In the genomic region with DNA sequence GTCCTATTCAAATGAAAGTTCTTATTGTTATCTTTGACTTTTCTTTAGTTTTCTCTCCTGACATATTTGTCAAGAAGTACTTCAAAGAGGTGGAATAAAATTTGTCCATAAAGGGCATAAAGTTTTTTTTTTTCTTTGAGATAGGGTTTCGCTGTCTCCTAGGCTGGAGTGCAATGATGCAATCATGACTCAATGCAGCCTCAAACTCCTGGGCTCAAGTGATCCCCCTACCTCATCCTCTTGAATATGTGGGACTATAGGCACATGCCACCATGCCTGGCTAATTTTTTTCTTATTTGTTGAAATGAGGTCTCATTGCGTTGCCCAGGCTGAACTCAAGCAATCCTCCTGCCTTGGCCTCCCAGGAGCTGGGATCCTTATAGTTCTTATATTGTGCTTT, we compare ENCODE assay signal across 20 cellular contexts. TPM values are rescaled to one million over a fixed set of nuclear protein-coding genes. Genes with fewer than 3 reads are reported as not detected.
DNase-seq lines count a peak whose midpoint lies in the region; ATAC-seq, FAIRE-seq and TF ChIP-seq lines count a peak whose summit lies in the region.
"Had no signal": no experiment of that assay in that cellular context is flagged by ENCODE, and none has a peak within 500 bp of the region (broad histone marks: within the 10 kb centered on the region; RNA-seq: fewer than 3 reads in every experiment).

No MANE protein-coding gene starts in this region.

- no peaks in the 10 kb centered on the region for H3K27me3 Mint-ChIP-seq in CD8-positive, alpha-beta T cell (ENCODE audit: low read depth)
- H3K27me3 Mint-ChIP-seq in astrocyte (ENCODE audit: low read depth, unreplicated experiment) (no peaks in the 10 kb centered on the region), Calu3 (ENCODE audit: unreplicated experiment) (no peaks in the 10 kb centered on the region)
- H3K27me3 Mint-ChIP-seq: activated naive CD4-positive, alpha-beta T cell treated with anti-CD3 and anti-CD28 coated beads, Interleukin-2, amount 10 ng/mL, durations not matched to agents 7 days and 5 days had no signal

- peaks cover 35% of the 10 kb centered on the region for H3K36me3 ChIP-seq in CD8-positive, alpha-beta T cell (ENCODE audit: insufficient read depth, low read length)
- peaks cover 17 to 49% of the 10 kb centered on the region in 2 experiments for H3K36me3 ChIP-seq in HCT116 (ENCODE audit: control insufficient read depth in 1 of 2, insufficient read depth in 2 of 2, low read length in 2 of 2)
- peaks cover 57% of the 10 kb centered on the region for H3K36me3 ChIP-seq in astrocyte (ENCODE audit: insufficient read depth, low read length)

- DNase-seq in CD8-positive, alpha-beta T cell, result no peak
- no peak for DNase-seq in HCT116 (ENCODE audit: low read depth, low spot score)
- DNase-seq in astrocyte (ENCODE audit: low read depth), result peak; percentile 62
- peak; percentile 58 for DNase-seq in fibroblast of villous mesenchyme (ENCODE audit: low read depth)
- no peak for DNase-seq in Calu3
- DNase-seq: activated naive CD4-positive, alpha-beta T cell treated with anti-CD3 and anti-CD28 coated beads, Interleukin-2, amount 10 ng/mL, durations not matched to agents 7 days and 5 days; C1 segment of cervical spinal cord; cerebellar nuclear complex; hypothalamus; left ventricle myocardium inferior; NCI-H1092; nephron progenitor cell; stimulated activated CD4-positive, alpha-beta T cell treated with anti-CD3 and anti-CD28 coated beads, Interleukin-1b, Interleukin-23, amount 100 ng/mL, for 48 hours had no signal

- BruUV-seq in HCT116 (replicated peaks; lab: Mats Ljungman, UMichigan), result no TSS peak
- no TSS peak for BruUV-seq in Calu3 (replicated peaks; lab: Mats Ljungman, UMichigan)

- intact Hi-C loops in CD8-positive, alpha-beta T cell (cut with DNase I, micrococcal nuclease), result no loop called here
- intact Hi-C loops in HCT116 (cut with micrococcal nuclease) (no loop called here), Calu3 (cut with micrococcal nuclease; ENCODE audit: unreplicated experiment) (no loop called here)

- no peak for FAIRE-seq in astrocyte (lab: Jason Lieb, UNC)
- FAIRE-seq: GM12878, HTR-8/SVneo had no signal

- TF ChIP-seq RAD21 in HCT116 (IDR thresholded peaks at IDR 0.05; ENCODE audit: low read depth), result no peak

- TF ChIP-seq CTCF in CD8-positive, alpha-beta T cell (IDR thresholded peaks at IDR 0.05), result no peak
- TF ChIP-seq CTCF in HCT116 (IDR thresholded peaks at IDR 0.05 in 2 of 3, conservative IDR thresholded peaks at IDR 0.05 in 1 of 3; ENCODE audit: borderline replicate concordance in 1 of 3, insufficient read depth in 1 of 3, low read depth in 2 of 3, low read length in 2 of 3) (no peak), astrocyte (IDR thresholded peaks at IDR 0.05; ENCODE audit: insufficient read depth, low read depth, low read length) (no peak), fibroblast of villous mesenchyme (IDR thresholded peaks at IDR 0.05; ENCODE audit: insufficient read depth, low read depth, low read length) (no peak), Calu3 (IDR thresholded peaks at IDR 0.05; ENCODE audit: unreplicated experiment) (no peak)

- TF ChIP-seq POLR2A in HCT116 (IDR thresholded peaks at IDR 0.05; ENCODE audit: borderline replicate concordance, extremely low read depth, insufficient read depth, insufficient read length), result no peak

- no peak overlapping the region for H3K27ac ChIP-seq in CD8-positive, alpha-beta T cell (ENCODE audit: low read depth, low read length)
- H3K27ac ChIP-seq in HCT116 (ENCODE audit: low read depth, low read length), result no peak overlapping the region
- H3K27ac ChIP-seq in astrocyte (ENCODE audit: low read depth, low read length), result peak overlapping the region; percentile 15
- H3K27ac ChIP-seq: left ventricle myocardium inferior, SJCRH30, tibial nerve had no signal

- RAD21 ChIA-PET in HCT116 (lab: Charles Lee; ENCODE audit: low non-redundant PET in 1 of 2, low total read pairs in 2 of 2, uncharacterized antibody in 2 of 2, unreplicated experiment in 2 of 2), result no interaction called here

- H3K4me1 Mint-ChIP-seq in CD8-positive, alpha-beta T cell (ENCODE audit: low read depth), result peaks cover 51% of the 10 kb centered on the region
- peaks cover 16% of the 10 kb centered on the region for H3K4me1 Mint-ChIP-seq in astrocyte (ENCODE audit: low read depth, unreplicated experiment)
- no peaks in the 10 kb centered on the region for H3K4me1 Mint-ChIP-seq in Calu3 (ENCODE audit: low read depth, unreplicated experiment)
- H3K4me1 Mint-ChIP-seq: nephron progenitor cell had no signal

- no peaks in the 10 kb centered on the region for H3K9me2 ChIP-seq in HCT116 (ENCODE audit: insufficient read depth)

- H3K9me3 ChIP-seq in CD8-positive, alpha-beta T cell (ENCODE audit: low read length), result no peaks in the 10 kb centered on the region
- H3K9me3 ChIP-seq in HCT116 (ENCODE audit: control insufficient read depth in 1 of 2, insufficient read depth in 1 of 2, low read depth in 1 of 2, low read length in 2 of 2) (no peaks in the 10 kb centered on the region), astrocyte (ENCODE audit: insufficient read depth, low read depth, low read length) (no peaks in the 10 kb centered on the region)
- H3K9me3 ChIP-seq: left ventricle myocardium inferior, SJCRH30, tibial nerve had no signal

- POLR2A ChIA-PET in CD8-positive, alpha-beta T cell (lab: Charles Lee), result interaction anchor here (1.8 to 2.7 kb wide), 2 partner anchors 11 to 81 kb away, joined by 7 to 18 read pairs; a partner anchor contains a TSS
- POLR2A ChIA-PET in HCT116 (lab: Charles Lee), result interaction anchor here (3.0 kb wide), 1 partner anchor 12 kb away, joined by 14 read pairs; a partner anchor contains a TSS

- CTCF ChIA-PET in CD8-positive, alpha-beta T cell (lab: Charles Lee), result interaction anchor here (1.1 kb wide), 1 partner anchor 12 kb away, joined by 3 read pairs; a partner anchor contains a TSS
- CTCF ChIA-PET in HCT116 (lab: Charles Lee), result no interaction called here
- CTCF ChIA-PET in Calu3 (lab: Charles Lee), result no interaction called here

- H3K4me3 Mint-ChIP-seq in CD8-positive, alpha-beta T cell, result no peak overlapping the region
- H3K4me3 Mint-ChIP-seq in astrocyte (ENCODE audit: unreplicated experiment), result peak overlapping the region; percentile 50
- H3K4me3 Mint-ChIP-seq in Calu3 (ENCODE audit: low read depth, unreplicated experiment), result no peak overlapping the region
- H3K4me3 Mint-ChIP-seq: activated naive CD4-positive, alpha-beta T cell treated with anti-CD3 and anti-CD28 coated beads, Interleukin-2, amount 10 ng/mL, durations not matched to agents 7 days and 5 days; nephron progenitor cell had no signal

- peaks cover 4% of the 10 kb centered on the region for H3K4me1 ChIP-seq in CD8-positive, alpha-beta T cell (ENCODE audit: insufficient read depth, low read length)
- H3K4me1 ChIP-seq in HCT116 (ENCODE audit: control insufficient read depth in 1 of 2, insufficient read depth in 2 of 2, low read length in 2 of 2) (no peaks in the 10 kb centered on the region), astrocyte (ENCODE audit: insufficient read depth, low read length) (peaks cover 2% of the 10 kb centered on the region)
- H3K4me1 ChIP-seq: SJCRH30 had no signal

- no peaks in the 10 kb centered on the region for H3K9me3 Mint-ChIP-seq in CD8-positive, alpha-beta T cell
- H3K9me3 Mint-ChIP-seq in astrocyte (ENCODE audit: unreplicated experiment) (no peaks in the 10 kb centered on the region), Calu3 (ENCODE audit: low read depth, unreplicated experiment) (no peaks in the 10 kb centered on the region)
- H3K9me3 Mint-ChIP-seq: activated naive CD4-positive, alpha-beta T cell treated with anti-CD3 and anti-CD28 coated beads, Interleukin-2, amount 10 ng/mL, durations not matched to agents 7 days and 5 days; nephron progenitor cell had no signal

- H3K9ac ChIP-seq in HCT116 (ENCODE audit: low read length) (no peak overlapping the region), astrocyte (ENCODE audit: low read length) (no peak overlapping the region)

- no peaks in the 10 kb centered on the region for H3K27me3 ChIP-seq in CD8-positive, alpha-beta T cell (ENCODE audit: insufficient read depth, low read length)
- H3K27me3 ChIP-seq in HCT116 (ENCODE audit: insufficient read depth, low read length) (no peaks in the 10 kb centered on the region), astrocyte (ENCODE audit: insufficient read depth, low read length) (no peaks in the 10 kb centered on the region)
- H3K27me3 ChIP-seq: SJCRH30, tibial nerve had no signal

- no peak for ATAC-seq in CD8-positive, alpha-beta T cell
- ATAC-seq in HCT116, result no peak
- ATAC-seq in HG02885 (IDR thresholded peaks at IDR 0.05; ENCODE audit: poor library complexity, unreplicated experiment), result no peak
- ATAC-seq in HG03378 (IDR thresholded peaks at IDR 0.05; ENCODE audit: unreplicated experiment), result no peak
- no peak for ATAC-seq in HG03097 (IDR thresholded peaks at IDR 0.05; ENCODE audit: low FRiP score, unreplicated experiment)
- ATAC-seq: GM12878 had no signal

- H3K4me3 ChIP-seq in CD8-positive, alpha-beta T cell (ENCODE audit: low read depth, low read length), result no peak overlapping the region
- no peak overlapping the region for H3K4me3 ChIP-seq in HCT116 (replicated peaks in 1 of 2; ENCODE audit: low read depth in 1 of 2, low read length in 2 of 2)
- H3K4me3 ChIP-seq in astrocyte (ENCODE audit: insufficient read depth, low read depth, low read length), result no peak overlapping the region
- H3K4me3 ChIP-seq in fibroblast of villous mesenchyme (ENCODE audit: low read depth, low read length), result no peak overlapping the region
- H3K4me3 ChIP-seq: GM12878, left ventricle myocardium inferior, SJCRH30, tibial nerve had no signal

- peaks cover 81% of the 10 kb centered on the region for H3K36me3 Mint-ChIP-seq in CD8-positive, alpha-beta T cell
- H3K36me3 Mint-ChIP-seq in astrocyte (ENCODE audit: low read depth, unreplicated experiment), result peaks cover 35% of the 10 kb centered on the region
- H3K36me3 Mint-ChIP-seq in Calu3 (ENCODE audit: insufficient read depth, unreplicated experiment), result peaks cover 29% of the 10 kb centered on the region

- H4K20me1 ChIP-seq in HCT116 (ENCODE audit: insufficient read depth), result no peaks in the 10 kb centered on the region
- H4K20me1 ChIP-seq in astrocyte (ENCODE audit: insufficient read depth, low read length), result peaks cover 48% of the 10 kb centered on the region

- H3K4me2 ChIP-seq in HCT116 (ENCODE audit: low read length), result no peak overlapping the region
- H3K4me2 ChIP-seq in astrocyte (ENCODE audit: low read length), result no peak overlapping the region

- H3K79me2 ChIP-seq in HCT116 (ENCODE audit: insufficient read depth, low read length) (peaks cover 96% of the 10 kb centered on the region), astrocyte (ENCODE audit: insufficient read depth, low read length) (peaks cover 91% of the 10 kb centered on the region)

- H2AFZ ChIP-seq in HCT116 (ENCODE audit: low read depth, low read length, poor library complexity, severe bottlenecking) (no peak overlapping the region), astrocyte (ENCODE audit: low read depth, low read length) (no peak overlapping the region)

- peak overlapping the region; percentile 63 for H3K27ac Mint-ChIP-seq in CD8-positive, alpha-beta T cell
- H3K27ac Mint-ChIP-seq in astrocyte (ENCODE audit: unreplicated experiment) (peak overlapping the region; percentile 85), Calu3 (ENCODE audit: unreplicated experiment) (no peak overlapping the region)
- H3K27ac Mint-ChIP-seq: activated naive CD4-positive, alpha-beta T cell treated with anti-CD3 and anti-CD28 coated beads, Interleukin-2, amount 10 ng/mL, durations not matched to agents 7 days and 5 days had no signal

RNA-seq across cellular contexts. Expression of a gene that starts 11.4 kb away (rescaled TPM):
- total RNA-seq in CD8-positive, alpha-beta T cell, result 10 to 100 TPM; 71.5 to 78.4 TPM
- total RNA-seq in HCT116 (2021; ENCODE audit: unreplicated experiment), result 129 TPM
- 82.9 and 83.4 TPM in 2 replicates for polyA plus RNA-seq in HCT116 (2012)
- total RNA-seq in astrocyte, result 115 and 135 TPM in 2 replicates
- 91.5 and 136 TPM in 2 replicates for total RNA-seq in fibroblast of villous mesenchyme
- total RNA-seq in Calu3 (2022), result 74.4 and 83.8 TPM in 2 replicates

RNA-seq across cellular contexts. Expression of a gene that starts 12.7 kb away (rescaled TPM):
- total RNA-seq in CD8-positive, alpha-beta T cell, result 10 to 100 TPM; 16.5 to 17.2 TPM
- total RNA-seq in HCT116 (2021; ENCODE audit: unreplicated experiment) (38.4 TPM), astrocyte (16.2 and 17.0 TPM in 2 replicates), fibroblast of villous mesenchyme (14.2 and 16.8 TPM in 2 replicates), Calu3 (2022) (14.2 and 16.4 TPM in 2 replicates)
- polyA plus RNA-seq in HCT116 (2012), result 21.2 and 26.0 TPM in 2 replicates

Comparison
In these comparisons a context has a peak if more than half of its experiments do, and no peak if none do; other contexts are left out.
1. DNase-seq: peak in astrocyte (single experiment) and fibroblast of villous mesenchyme (single experiment); none in CD8-positive, alpha-beta T cell (0 of 7), HCT116 (single experiment) and Calu3 (single experiment).